In genomic region chr15:94164202-94164807, GRCh38 we compare ENCODE assay signal across 8 cellular contexts.
A peak's percentile ranks its signal among the peaks of the same experiment; 100 is the strongest.
DNase-seq lines count a peak whose midpoint lies in the region; ATAC-seq and TF ChIP-seq lines count a peak whose summit lies in the region.

No MANE protein-coding gene starts in this region.

- peak; percentile 45 for DNase-seq in COR-L47 (lab: John Stamatoyannopoulos, UW)
- DNase-seq in HAP-1 (ENCODE audit: low spot score in 2 of 2): peak; percentile 49 to 65
- DNase-seq in NCI-H2227 treated with DMSO at 0.1 percent for 48 hours (lab: John Stamatoyannopoulos, UW): peak; percentile 51
- DNase-seq in activated CD4-positive, alpha-beta T cell treated with anti-CD3 and anti-CD28 coated beads for 48 hours: peak; percentile 70
- DNase-seq in dorsolateral prefrontal cortex: peak in 4 of 10 donors; percentile 5 to 39 (median 34)
- DNase-seq in midbrain (lab: John Stamatoyannopoulos, UW): peak; percentile 41

- intact Hi-C loops in dorsolateral prefrontal cortex (cut with DNase I): loop anchor here (2.0 to 10.0 kb wide), 2 partner anchors 160 kb away; no protein-coding TSS in a partner anchor

- peak; percentile 53 for ATAC-seq in stimulated activated memory B cell treated with anti-CD40 and anti-IgM and Interleukin-4, amounts not matched to agents 10 μg/mL and 1 μg/mL and 100 μg/mL, for 72 hours
- ATAC-seq in GM19351 (IDR thresholded peaks at IDR 0.05; ENCODE audit: unreplicated experiment): no peak

- H3K27ac ChIP-seq in dorsolateral prefrontal cortex: no peak overlapping the region

- H3K4me1 ChIP-seq in HAP-1: no peaks in the 10 kb centered on the region

- H3K9me3 ChIP-seq in HAP-1: no peaks in the 10 kb centered on the region

- H3K4me3 Mint-ChIP-seq in stimulated activated memory B cell treated with anti-CD40 and anti-IgM and Interleukin-4, amounts not matched to agents 10 μg/mL and 1 μg/mL and 100 μg/mL, for 72 hours: no peak overlapping the region

- H3K9me3 Mint-ChIP-seq in stimulated activated memory B cell treated with anti-CD40 and anti-IgM and Interleukin-4, amounts not matched to agents 10 μg/mL and 1 μg/mL and 100 μg/mL, for 72 hours: peaks cover 3% of the 10 kb centered on the region

- no peaks in the 10 kb centered on the region for H3K36me3 ChIP-seq in HAP-1 (replicated peaks)

- H3K4me3 ChIP-seq in HAP-1: no peak overlapping the region
- H3K4me3 ChIP-seq in dorsolateral prefrontal cortex: no peak overlapping the region

- peaks cover 10% of the 10 kb centered on the region for H3K4me1 Mint-ChIP-seq in stimulated activated memory B cell treated with anti-CD40 and anti-IgM and Interleukin-4, amounts not matched to agents 10 μg/mL and 1 μg/mL and 100 μg/mL, for 72 hours

- H3K27ac Mint-ChIP-seq in stimulated activated memory B cell treated with anti-CD40 and anti-IgM and Interleukin-4, amounts not matched to agents 10 μg/mL and 1 μg/mL and 100 μg/mL, for 72 hours: no peak overlapping the region

- no peaks in the 10 kb centered on the region for H3K27me3 Mint-ChIP-seq in stimulated activated memory B cell treated with anti-CD40 and anti-IgM and Interleukin-4, amounts not matched to agents 10 μg/mL and 1 μg/mL and 100 μg/mL, for 72 hours

- in situ Hi-C loops in HAP-1 (cut with MboI; ENCODE audit: low sequenced_read_pairs): no loop called here

- H3K27me3 ChIP-seq in HAP-1 (ENCODE audit: low read depth): no peaks in the 10 kb centered on the region
- peaks cover 0 to 8% (median 0%) of the 10 kb centered on the region in 45 donors for H3K27me3 ChIP-seq in dorsolateral prefrontal cortex

- no peaks in the 10 kb centered on the region for H3K36me3 Mint-ChIP-seq in stimulated activated memory B cell treated with anti-CD40 and anti-IgM and Interleukin-4, amounts not matched to agents 10 μg/mL and 1 μg/mL and 100 μg/mL, for 72 hours

- TF ChIP-seq CTCF in dorsolateral prefrontal cortex (IDR thresholded peaks at IDR 0.05 in 54 of 56, conservative IDR thresholded peaks at IDR 0.05 in 2 of 56; ENCODE audit: low read depth in 1 of 56, partially characterized antibody in 56 of 56): peak; percentile 56 to 89 (median 74)
